ENCODE assay signal across 8 cellular contexts in genomic region chr21:25639167-25639921, GRCh38. TPM values are rescaled to one million over a fixed set of nuclear protein-coding genes. Genes with fewer than 3 reads are reported as not detected.
DNase-seq lines count a peak whose midpoint lies in the region; ATAC-seq, FAIRE-seq and TF ChIP-seq lines count a peak whose summit lies in the region.

TSS of gene JAM2 (plus strand) at chr21:25639258. CDS start at chr21:25639822, 564 bp downstream.

- peak in 1 of 2 experiments; percentile 30; a peak in 1 of 3 replicates for TF ChIP-seq POLR2A in H1 (IDR thresholded peaks at IDR 0.05; ENCODE audit: control extremely low read depth in 1 of 2, low read depth in 2 of 2, low read length in 2 of 2)

- no peak within 1 kb of the TSS for H3K27ac ChIP-seq in H1 (ENCODE audit: low read depth, low read length)

- H3K18ac ChIP-seq in H1 (ENCODE audit: extremely low read depth, low read length) = peak within 1 kb of the TSS; percentile 35

- H3K14ac ChIP-seq in H1 (ENCODE audit: insufficient read length) = no peak within 1 kb of the TSS

- peak within 1 kb of the TSS; percentile 69 to 88 for H3K4me2 ChIP-seq in H1 (ENCODE audit: insufficient read depth in 1 of 2, low read depth in 2 of 2, low read length in 2 of 2)

- H3K4me1 ChIP-seq in H1 (replicated peaks in 1 of 4; ENCODE audit: control insufficient read depth in 3 of 4, insufficient read depth in 4 of 4, low read length in 3 of 4) = peaks cover 0 to 3% (median under 1%) of the 10 kb centered on the region in 4 experiments; a peak in 3 of 7 replicates

- H3K4ac ChIP-seq in H1 (replicated peaks; ENCODE audit: insufficient read length, low read depth, low read length) = no peak within 1 kb of the TSS

- H3K4me3 Mint-ChIP-seq in mesothelial cell of epicardium = peak within 1 kb of the TSS; percentile 60
- H3K4me3 Mint-ChIP-seq in stimulated activated naive CD8-positive, alpha-beta T cell treated with anti-CD3 and anti-CD28 coated beads, Interleukin-15, amount 100 ng/mL, for 72 hours = peak within 1 kb of the TSS; percentile 78 to 88

- no peaks in the 10 kb centered on the region for H3K79me2 ChIP-seq in H1 (ENCODE audit: control insufficient read depth in 1 of 2, insufficient read depth in 2 of 2, low read length in 2 of 2)

- FAIRE-seq in H1 (lab: Jason Lieb, UNC) = no peak

- no peaks in the 10 kb centered on the region for H4K20me1 ChIP-seq in H1 (replicated peaks in 1 of 2; ENCODE audit: control insufficient read depth in 1 of 2, insufficient read depth in 2 of 2, low read length in 2 of 2)

- no peak within 1 kb of the TSS for H2AK5ac ChIP-seq in H1 (ENCODE audit: low read depth, low read length)

- no peaks in the 10 kb centered on the region for H3K36me3 Mint-ChIP-seq in mesothelial cell of epicardium

- peak; percentile 52 for TF ChIP-seq CTCF in GM10248 (IDR thresholded peaks at IDR 0.05; ENCODE audit: control extremely low read depth, extremely low read depth, low read depth, missing control alignments)
- TF ChIP-seq CTCF in H1 (IDR thresholded peaks at IDR 0.05; ENCODE audit: control extremely low read depth in 1 of 3, insufficient read depth in 1 of 3, low read depth in 1 of 3, low read length in 3 of 3) = peak; percentile 41 to 66 (median 44)
- TF ChIP-seq CTCF in mesothelial cell of epicardium (IDR thresholded peaks at IDR 0.05; ENCODE audit: unreplicated experiment) = no peak

- DNase-seq in GM10248 (ENCODE audit: extremely low spot score) (peak; percentile 83), Kasumi-1 (lab: John Stamatoyannopoulos, UW) (peak; percentile 21 to 28), H1 (ENCODE audit: low read depth in 1 of 2, low spot score in 2 of 2) (peak in 1 of 2 experiments; percentile 79), mesothelial cell of epicardium (ENCODE audit: low spot score in 2 of 2, unreplicated experiment in 2 of 2) (peak; percentile 31 to 65), COLO668 (lab: John Stamatoyannopoulos, UW; ENCODE audit: unreplicated experiment) (no peak)
- DNase-seq in activated CD8-positive, alpha-beta memory T cell treated with anti-CD3 and anti-CD28 coated beads for 1 hour (ENCODE audit: extremely low read depth in 1 of 2, low read depth in 1 of 2) = peak; percentile 10 to 27
- DNase-seq in stimulated activated naive CD8-positive, alpha-beta T cell treated with anti-CD3 and anti-CD28 coated beads, Interleukin-15, amount 100 ng/mL, for 72 hours = peak; percentile 61 to 63

- H4K8ac ChIP-seq in H1 (ENCODE audit: extremely low read depth, insufficient read depth, low read length) = peak within 1 kb of the TSS; percentile 90; the same call in 1 of the 2 replicates

- H3K56ac ChIP-seq in H1 (replicated peaks; ENCODE audit: insufficient read length, low read depth, low read length) = peak within 1 kb of the TSS; percentile 20

- H3K4me3 ChIP-seq in H1 (ENCODE audit: extremely low read depth in 1 of 4, insufficient read depth in 2 of 4, low read depth in 3 of 4, low read length in 4 of 4) = peak within 1 kb of the TSS; percentile 50 to 84 (median 76)

- H3K23me2 ChIP-seq in H1 (ENCODE audit: low read depth, low read length) = peaks cover 8% of the 10 kb centered on the region

- H2BK5ac ChIP-seq in H1 (ENCODE audit: low read depth, low read length) = no peak within 1 kb of the TSS; the same call in 1 of the 2 replicates

- peak within 1 kb of the TSS; percentile 80 for H4K91ac ChIP-seq in H1 (replicated peaks; ENCODE audit: insufficient read length, low read length)

- peak within 1 kb of the TSS; percentile 35 to 73 (median 60); a peak in 6 of 7 replicates for H3K9ac ChIP-seq in H1 (replicated peaks in 1 of 4; ENCODE audit: extremely low read depth in 1 of 4, low read depth in 3 of 4, low read length in 3 of 4)

- POLR2A ChIA-PET in GM10248 (lab: Yijun Ruan, JAX) = interaction anchor here (0.8 to 1.1 kb wide), 2 partner anchors 32 to 95 kb away, joined by 3 read pairs; partner anchors contain the start of genes ATP5PF and GABPA
- POLR2A ChIA-PET in H1 (lab: Charles Lee; ENCODE audit: partially characterized antibody) = interaction anchor here (1.2 kb wide), 1 partner anchor 23 kb away, joined by 3 read pairs; no protein-coding TSS in a partner anchor

- H3K9me3 Mint-ChIP-seq in mesothelial cell of epicardium = no peaks in the 10 kb centered on the region
- H3K9me3 Mint-ChIP-seq in stimulated activated naive CD8-positive, alpha-beta T cell treated with anti-CD3 and anti-CD28 coated beads, Interleukin-15, amount 100 ng/mL, for 72 hours = no peaks in the 10 kb centered on the region

- H3K27me3 ChIP-seq in H1 (replicated peaks in 1 of 4; ENCODE audit: control insufficient read depth in 3 of 4, extremely low read depth in 1 of 4, insufficient read depth in 3 of 4, low read length in 3 of 4) = peaks cover 0 to 5% (median 2%) of the 10 kb centered on the region in 4 experiments; a peak in 3 of 7 replicates

- peak within 1 kb of the TSS; percentile 53 for H4K5ac ChIP-seq in H1 (ENCODE audit: insufficient read length, low read depth, low read length)

- CTCF ChIA-PET in GM10248 (lab: Yijun Ruan, JAX) = interaction anchor here (1.2 to 6.6 kb wide), 4 partner anchors 12 to 225 kb away, joined by 3 to 53 read pairs (median 14); no protein-coding TSS in a partner anchor
- CTCF ChIA-PET in H1 (lab: Charles Lee; ENCODE audit: partially characterized antibody) = interaction anchor here (0.6 to 1.7 kb wide), 5 partner anchors 10 to 1078 kb away, joined by 3 to 4 read pairs (median 3); no protein-coding TSS in a partner anchor

- peak within 1 kb of the TSS; percentile 19; the same call in 1 of the 2 replicates for H2BK12ac ChIP-seq in H1 (ENCODE audit: low read depth, low read length)

- no peak within 1 kb of the TSS for H3K23ac ChIP-seq in H1 (ENCODE audit: insufficient read length)

- peak within 1 kb of the TSS; percentile 97 for H2AFZ ChIP-seq in H1 (ENCODE audit: low read length)

- H3K79me1 ChIP-seq in H1 (ENCODE audit: low read depth, low read length) = no peaks in the 10 kb centered on the region; the same call in 1 of the 2 replicates

- whole genome bisulfite sequencing in H1 (ENCODE audit: extremely low coverage in 1 of 2, insufficient coverage in 1 of 2, insufficient read length in 1 of 2, insufficient replicate concordance in 2 of 2, low coverage in 1 of 2, low lambda C conversion rate in 2 of 2, missing lambda C conversion rate in 1 of 2), 2 experiments = 0% methylated on average over 18 of the region's 52 CpGs; no CpG with 5 or more reads in 1 of the 2 experiments

- H3K9me3 ChIP-seq in H1 (ENCODE audit: insufficient read depth in 2 of 2, low read depth in 1 of 2, low read length in 1 of 2) = no peaks in the 10 kb centered on the region

- no peak within 1 kb of the TSS for H3K27ac Mint-ChIP-seq in mesothelial cell of epicardium
- H3K27ac Mint-ChIP-seq in stimulated activated naive CD8-positive, alpha-beta T cell treated with anti-CD3 and anti-CD28 coated beads, Interleukin-15, amount 100 ng/mL, for 72 hours = peak within 1 kb of the TSS; percentile 15 to 66

- peak within 1 kb of the TSS; percentile 59 for H2BK120ac ChIP-seq in H1 (replicated peaks; ENCODE audit: low read depth, low read length)

- no peak within 1 kb of the TSS for H2BK20ac ChIP-seq in H1 (ENCODE audit: low read length)

- peaks cover 73% of the 10 kb centered on the region for H3K27me3 Mint-ChIP-seq in mesothelial cell of epicardium (ENCODE audit: low read depth)
- H3K27me3 Mint-ChIP-seq in stimulated activated naive CD8-positive, alpha-beta T cell treated with anti-CD3 and anti-CD28 coated beads, Interleukin-15, amount 100 ng/mL, for 72 hours = peaks cover 69% of the 10 kb centered on the region

- no peak for TF ChIP-seq EP300 in H1 (IDR thresholded peaks at IDR 0.05; ENCODE audit: borderline replicate concordance in 1 of 2, low read depth in 2 of 2, low read length in 2 of 2)

- H3K36me3 ChIP-seq in H1 (ENCODE audit: control insufficient read depth in 2 of 4, insufficient read depth in 4 of 4, low read length in 3 of 4) = no peaks in the 10 kb centered on the region; a peak in 1 of 8 replicates

- H3K4me1 Mint-ChIP-seq in mesothelial cell of epicardium = peaks cover 17% of the 10 kb centered on the region
- H3K4me1 Mint-ChIP-seq in stimulated activated naive CD8-positive, alpha-beta T cell treated with anti-CD3 and anti-CD28 coated beads, Interleukin-15, amount 100 ng/mL, for 72 hours = peaks cover 30% of the 10 kb centered on the region

- peak; percentile 12 to 45; a peak in 3 of 4 replicates for TF ChIP-seq RAD21 in H1 (IDR thresholded peaks at IDR 0.05 in 1 of 2, conservative IDR thresholded peaks at IDR 0.05 in 1 of 2; ENCODE audit: low read depth in 2 of 2, low read length in 2 of 2)

- H2BK15ac ChIP-seq in H1 (ENCODE audit: low read length) = no peak within 1 kb of the TSS

- peak; percentile 80 for ATAC-seq in GM21825 (IDR thresholded peaks at IDR 0.05; ENCODE audit: unreplicated experiment)
- ATAC-seq in stimulated activated naive CD8-positive, alpha-beta T cell treated with anti-CD3 and anti-CD28 coated beads, Interleukin-15, amount 100 ng/mL, for 72 hours = peak; percentile 89

TF ChIP-seq in H1, 55 proteins besides CTCF, POLR2A, EP300 and RAD21 (continues in another document):
- TF ChIP-seq TEAD4 (IDR thresholded peaks at IDR 0.05; ENCODE audit: low read depth, low read length) (no peak), USF2 (IDR thresholded peaks at IDR 0.05; ENCODE audit: low read length) (no peak), ZNF274 (IDR thresholded peaks at IDR 0.05; ENCODE audit: borderline replicate concordance, extremely low read depth, low read length) (no peak), KDM1A (IDR thresholded peaks at IDR 0.05; ENCODE audit: borderline replicate concordance, low read length) (no peak)

RNA-seq across cellular contexts. Expression of gene JAM2, which starts in this region (rescaled TPM):
- total RNA-seq in H1 (2021; fragmentation: NEBNext Ultra II Directional; extraction: Animal tissue kit (Norgen Biotek cat#: 25700)) = 7.0 and 9.5 TPM in 2 replicates
- polyA plus RNA-seq in H1 (2011; rRNA removed) = 3.0 and 4.9 TPM in 2 replicates
- 4.0 TPM for polyA plus RNA-seq in H1 (2011; cell fraction: cytosol; rRNA removed)
- 3.6 TPM for polyA plus RNA-seq in H1 (2011; cell fraction: nucleus; rRNA removed)
- polyA plus RNA-seq in H1 (2012, experiment 1 of 2) = 4.9 to 7.7 TPM (median 6.0 TPM) in 4 replicates
- polyA plus RNA-seq in H1 (2012, experiment 2 of 2) = 3.6 TPM
- polyA plus RNA-seq in H1 (2013, experiment 1 of 2) = 5.9 TPM
- polyA plus RNA-seq in H1 (2013, experiment 2 of 2) = 7.5 TPM
- polyA minus RNA-seq in H1 (2011; rRNA and poly(A)+ RNA removed) = 3.4 and 3.8 TPM in 2 replicates
- 4.0 TPM for polyA minus RNA-seq in H1 (2011; cell fraction: cytosol; rRNA and poly(A)+ RNA removed)
- polyA minus RNA-seq in H1 (2011; cell fraction: nucleus; rRNA and poly(A)+ RNA removed) = 6.4 TPM
- total RNA-seq in mesothelial cell of epicardium = 4.1 to 4.8 TPM (median 4.2 TPM) in 3 replicates
